Comparison of ENCODE assay signal across 40 cellular contexts in the genomic region with DNA sequence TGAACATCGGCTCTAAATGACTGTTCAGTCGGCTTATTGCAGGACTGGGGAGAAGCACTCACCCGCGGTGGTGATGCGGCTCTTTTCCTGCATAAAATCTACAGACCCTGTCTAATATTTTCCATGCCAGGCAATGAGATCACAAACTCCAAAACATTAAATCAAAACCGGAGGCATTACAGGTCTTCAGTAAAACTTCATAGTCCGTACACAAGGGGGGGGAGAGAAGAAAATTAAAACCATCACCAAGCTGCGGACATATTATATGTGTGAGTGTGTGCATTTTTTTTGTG. TPM values are rescaled to one million over a fixed set of nuclear protein-coding genes. Genes with fewer than 3 reads are reported as not detected.
"Had no signal": no experiment of that assay in that cellular context is flagged by ENCODE, and none has a peak within 500 bp of the region (broad histone marks: within the 10 kb centered on the region; RNA-seq: fewer than 3 reads in every experiment).

No MANE protein-coding gene starts in this region.

- H3K9me3 Mint-ChIP-seq: activated B cell treated with CpG ODN at 0.5 μM for 24 hours; activated CD4-positive, alpha-beta memory T cell treated with anti-CD3 and anti-CD28 coated beads for 36 hours; activated CD4-positive, alpha-beta T cell treated with anti-CD3 and anti-CD28 coated beads, Interleukin-2, amount 10 ng/mL, durations not matched to agents 24 days and 14 days; activated CD8-positive, alpha-beta T cell treated with anti-CD3 and anti-CD28 coated beads for 36 hours; activated naive CD4-positive, alpha-beta T cell treated with anti-CD3 and anti-CD28 coated beads, Interleukin-2, amount 10 ng/mL, durations not matched to agents 7 days and 5 days; activated naive CD4-positive, alpha-beta T cell treated with anti-CD3 and anti-CD28 coated beads, Interleukin-2, amount 50 U/mL, for 24 hours; activated naive CD8-positive, alpha-beta T cell treated with anti-CD3 and anti-CD28 coated beads, Interleukin-2, amount 10 ng/mL, durations not matched to agents 7 days and 5 days; activated naive CD8-positive, alpha-beta T cell treated with anti-CD3 and anti-CD28 coated beads, Interleukin-2, amount 50 U/mL, for 24 hours; activated T-cell treated with anti-CD3 and anti-CD28 coated beads, Interleukin-2, amount 50 U/mL, for 4 hours; activated T-cell treated with anti-CD3 and anti-CD28 coated beads, Interleukin-2, amount 50 U/mL, for 72 hours; activated T-helper 1 cell treated with anti-CD3 and anti-CD28 coated beads, Interleukin-12 subunit alpha, Interleukin-12 subunit beta, Interleukin-2, Interleukin-4 antibody, amounts not matched to agents 30 ng/mL and 10 ng/mL and 1 ng/mL, durations not matched to agents 14 hours and 24 hours and 36 hours; activated T-helper 17 cell treated with anti-CD3 and anti-CD28 coated beads, Interleukin-2, amount 50 U/mL, for 72 hours; brain; T-helper 1 cell treated with Interleukin-12 subunit alpha and Interleukin-12 subunit beta and Interleukin-4 antibody, amounts not matched to agents 30 μg/mL and 1 μg/mL, for 36 hours; T-helper 2 cell treated with Interferon-gamma antibody and Interleukin-4, amounts not matched to agents 5 μg/mL and 100 μg/mL, for 36 hours had no signal

- H3K36me3 ChIP-seq: ascending aorta, cardiac muscle cell had no signal

- H3K36me3 Mint-ChIP-seq: activated CD4-positive, alpha-beta memory T cell treated with anti-CD3 and anti-CD28 coated beads for 36 hours; activated naive CD4-positive, alpha-beta T cell treated with anti-CD3 and anti-CD28 coated beads, Interleukin-2, amount 10 ng/mL, durations not matched to agents 7 days and 5 days; activated naive CD4-positive, alpha-beta T cell treated with anti-CD3 and anti-CD28 coated beads, Interleukin-2, amount 50 U/mL, for 24 hours; activated naive CD8-positive, alpha-beta T cell; activated naive CD8-positive, alpha-beta T cell treated with anti-CD3 and anti-CD28 coated beads, Interleukin-2, amount 10 ng/mL, durations not matched to agents 7 days and 5 days; brain had no signal

- H3K4me3 Mint-ChIP-seq: activated B cell treated with CpG ODN at 0.5 μM for 24 hours; activated CD4-positive, alpha-beta memory T cell treated with anti-CD3 and anti-CD28 coated beads for 36 hours; activated CD4-positive, alpha-beta T cell treated with anti-CD3 and anti-CD28 coated beads, Interleukin-2, amount 10 ng/mL, durations not matched to agents 24 days and 14 days; activated CD8-positive, alpha-beta T cell treated with anti-CD3 and anti-CD28 coated beads for 36 hours; activated naive CD4-positive, alpha-beta T cell treated with anti-CD3 and anti-CD28 coated beads, Interleukin-2, amount 10 ng/mL, durations not matched to agents 7 days and 5 days; activated naive CD4-positive, alpha-beta T cell treated with anti-CD3 and anti-CD28 coated beads, Interleukin-2, amount 50 U/mL, for 24 hours; activated naive CD8-positive, alpha-beta T cell; activated naive CD8-positive, alpha-beta T cell treated with anti-CD3 and anti-CD28 coated beads, Interleukin-2, amount 10 ng/mL, durations not matched to agents 7 days and 5 days; activated naive CD8-positive, alpha-beta T cell treated with anti-CD3 and anti-CD28 coated beads, Interleukin-2, amount 50 U/mL, for 24 hours; activated T-cell treated with anti-CD3 and anti-CD28 coated beads, Interleukin-2, amount 50 U/mL, for 4 hours; activated T-cell treated with anti-CD3 and anti-CD28 coated beads, Interleukin-2, amount 50 U/mL, for 72 hours; activated T-helper 1 cell treated with anti-CD3 and anti-CD28 coated beads, Interleukin-12 subunit alpha, Interleukin-12 subunit beta, Interleukin-2, Interleukin-4 antibody, amounts not matched to agents 30 ng/mL and 10 ng/mL and 1 ng/mL, durations not matched to agents 14 hours and 24 hours and 36 hours; activated T-helper 17 cell treated with anti-CD3 and anti-CD28 coated beads, Interleukin-2, amount 50 U/mL, for 72 hours; brain; central memory CD8-positive, alpha-beta T cell; T-helper 1 cell treated with Interleukin-12 subunit alpha and Interleukin-12 subunit beta and Interleukin-4 antibody, amounts not matched to agents 30 μg/mL and 1 μg/mL, for 36 hours; T-helper 2 cell treated with Interferon-gamma antibody and Interleukin-4, amounts not matched to agents 5 μg/mL and 100 μg/mL, for 36 hours had no signal

- FAIRE-seq: bronchial epithelial cell, TTC549 had no signal

- H3K27me3 ChIP-seq: ascending aorta had no signal

- H3K27ac ChIP-seq: ascending aorta, cardiac muscle cell, VCaP had no signal

- H3K4me1 ChIP-seq: ascending aorta had no signal

- H3K4me1 Mint-ChIP-seq: activated B cell treated with CpG ODN at 0.5 μM for 24 hours; activated CD4-positive, alpha-beta T cell treated with anti-CD3 and anti-CD28 coated beads, Interleukin-2, amount 10 ng/mL, durations not matched to agents 24 days and 14 days; activated naive CD4-positive, alpha-beta T cell treated with anti-CD3 and anti-CD28 coated beads, Interleukin-2, amount 10 ng/mL, durations not matched to agents 7 days and 5 days; activated naive CD4-positive, alpha-beta T cell treated with anti-CD3 and anti-CD28 coated beads, Interleukin-2, amount 50 U/mL, for 24 hours; activated naive CD8-positive, alpha-beta T cell treated with anti-CD3 and anti-CD28 coated beads, Interleukin-2, amount 50 U/mL, for 24 hours; activated T-helper 17 cell treated with anti-CD3 and anti-CD28 coated beads, Interleukin-2, amount 50 U/mL, for 72 hours; central memory CD8-positive, alpha-beta T cell had no signal

- H3K27ac Mint-ChIP-seq: activated B cell treated with CpG ODN at 0.5 μM for 24 hours; activated CD4-positive, alpha-beta memory T cell treated with anti-CD3 and anti-CD28 coated beads for 36 hours; activated CD4-positive, alpha-beta T cell treated with anti-CD3 and anti-CD28 coated beads, Interleukin-2, amount 10 ng/mL, durations not matched to agents 24 days and 14 days; activated CD8-positive, alpha-beta T cell treated with anti-CD3 and anti-CD28 coated beads for 36 hours; activated naive CD4-positive, alpha-beta T cell treated with anti-CD3 and anti-CD28 coated beads, Interleukin-2, amount 10 ng/mL, durations not matched to agents 7 days and 5 days; activated naive CD4-positive, alpha-beta T cell treated with anti-CD3 and anti-CD28 coated beads, Interleukin-2, amount 50 U/mL, for 24 hours; activated naive CD8-positive, alpha-beta T cell; activated naive CD8-positive, alpha-beta T cell treated with anti-CD3 and anti-CD28 coated beads, Interleukin-2, amount 10 ng/mL, durations not matched to agents 7 days and 5 days; activated naive CD8-positive, alpha-beta T cell treated with anti-CD3 and anti-CD28 coated beads, Interleukin-2, amount 50 U/mL, for 24 hours; activated T-cell treated with anti-CD3 and anti-CD28 coated beads, Interleukin-2, amount 50 U/mL, for 72 hours; activated T-helper 1 cell treated with anti-CD3 and anti-CD28 coated beads, Interleukin-12 subunit alpha, Interleukin-12 subunit beta, Interleukin-2, Interleukin-4 antibody, amounts not matched to agents 30 ng/mL and 10 ng/mL and 1 ng/mL, durations not matched to agents 14 hours and 24 hours and 36 hours; activated T-helper 17 cell treated with anti-CD3 and anti-CD28 coated beads, Interleukin-2, amount 50 U/mL, for 72 hours; brain; T-helper 1 cell treated with Interleukin-12 subunit alpha and Interleukin-12 subunit beta and Interleukin-4 antibody, amounts not matched to agents 30 μg/mL and 1 μg/mL, for 36 hours; T-helper 2 cell treated with Interferon-gamma antibody and Interleukin-4, amounts not matched to agents 5 μg/mL and 100 μg/mL, for 36 hours had no signal

- DNase-seq: activated B cell treated with CpG ODN at 0.5 μM for 24 hours; activated CD4-positive, alpha-beta memory T cell treated with anti-CD3 and anti-CD28 coated beads for 36 hours; activated CD4-positive, alpha-beta T cell treated with anti-CD3 and anti-CD28 coated beads for 4 hours; activated CD4-positive, alpha-beta T cell treated with anti-CD3 and anti-CD28 coated beads, Interleukin-2, amount 10 ng/mL, durations not matched to agents 24 days and 14 days; activated CD4-positive, alpha-beta T cell treated with anti-CD3 and anti-CD28 coated beads, Interleukin-2, amount 50 U/mL, for 1 hour; activated CD4-positive, alpha-beta T cell treated with anti-CD3 and anti-CD28 coated beads, Interleukin-2, amount 50 U/mL, for 4 hours; activated CD4-positive, CD25-positive, alpha-beta regulatory T cell treated with anti-CD3 and anti-CD28 coated beads, Interleukin-2, amount 50 U/mL, for 72 hours; activated CD8-positive, alpha-beta memory T cell treated with anti-CD3 and anti-CD28 coated beads, Interleukin-2, amount 50 U/mL, for 4 hours; activated CD8-positive, alpha-beta T cell treated with anti-CD3 and anti-CD28 coated beads for 36 hours; activated effector memory CD4-positive, alpha-beta T cell treated with anti-CD3 and anti-CD28 coated beads, Interleukin-2, amount 50 U/mL, for 16 hours; activated naive CD4-positive, alpha-beta T cell treated with anti-CD3 and anti-CD28 coated beads, Interleukin-2, amount 10 ng/mL, durations not matched to agents 7 days and 5 days; activated naive CD4-positive, alpha-beta T cell treated with Interleukin-2 at 50 U/mL for 16 hours; activated naive CD8-positive, alpha-beta T cell treated with anti-CD3 and anti-CD28 coated beads, Interleukin-2, amount 10 ng/mL, durations not matched to agents 7 days and 5 days; activated naive CD8-positive, alpha-beta T cell treated with anti-CD3 and anti-CD28 coated beads, Interleukin-2, amount 50 U/mL, for 24 hours; activated T-cell treated with anti-CD3 and anti-CD28 coated beads for 4 hours; activated T-cell treated with anti-CD3 and anti-CD28 coated beads, Interleukin-2, amount 50 U/mL, for 1 hour; activated T-cell treated with anti-CD3 and anti-CD28 coated beads, Interleukin-2, amount 50 U/mL, for 4 hours; activated T-cell treated with anti-CD3 and anti-CD28 coated beads, Interleukin-2, amount 50 U/mL, for 72 hours; amygdala; anterior cingulate cortex; caudate nucleus; cerebellar nuclear complex; T-helper 1 cell; T-helper 2 cell; T-helper 9 cell had no signal

- H3K4me3 ChIP-seq: ascending aorta, cardiac muscle cell had no signal

- ATAC-seq: activated CD8-positive, alpha-beta T cell treated with anti-CD3 and anti-CD28 coated beads for 36 hours; activated naive CD8-positive, alpha-beta T cell treated with anti-CD3 and anti-CD28 coated beads, Interleukin-2, amount 50 U/mL, for 24 hours; activated T-cell treated with anti-CD3 and anti-CD28 coated beads, Interleukin-2, amount 50 U/mL, for 4 hours; activated T-cell treated with anti-CD3 and anti-CD28 coated beads, Interleukin-2, amount 50 U/mL, for 72 hours; activated T-helper 17 cell treated with anti-CD3 and anti-CD28 coated beads, Interleukin-2, amount 50 U/mL, for 72 hours had no signal

- H3K9me3 ChIP-seq: ascending aorta had no signal

RNA-seq across cellular contexts. Expression of gene PAX1, which starts 6.3 kb away (rescaled TPM):
- total RNA-seq: activated B cell treated with CpG ODN at 0.5 μM for 24 hours; activated CD4-positive, alpha-beta memory T cell treated with anti-CD3 and anti-CD28 coated beads for 36 hours; activated CD4-positive, alpha-beta T cell treated with anti-CD3 and anti-CD28 coated beads, Interleukin-2, amount 10 ng/mL, durations not matched to agents 24 days and 14 days; activated CD8-positive, alpha-beta memory T cell treated with anti-CD3 and anti-CD28 coated beads for 36 hours; activated CD8-positive, alpha-beta T cell treated with anti-CD3 and anti-CD28 coated beads for 36 hours; activated naive CD8-positive, alpha-beta T cell treated with anti-CD3 and anti-CD28 coated beads, Interleukin-2, amount 10 ng/mL, durations not matched to agents 7 days and 5 days; activated T-cell treated with anti-CD3 and anti-CD28 coated beads, Interleukin-2, amount 50 U/mL, for 4 hours; activated T-cell treated with anti-CD3 and anti-CD28 coated beads, Interleukin-2, amount 50 U/mL, for 72 hours; activated T-helper 1 cell treated with anti-CD3 and anti-CD28 coated beads, Interleukin-12 subunit alpha, Interleukin-12 subunit beta, Interleukin-2, Interleukin-4 antibody, amounts not matched to agents 30 ng/mL and 10 ng/mL and 1 ng/mL, durations not matched to agents 14 hours and 24 hours and 36 hours; activated T-helper 17 cell treated with anti-CD3 and anti-CD28 coated beads, Interleukin-2, amount 50 U/mL, for 72 hours; ascending aorta; bronchial epithelial cell; cardiac muscle cell; chondrocyte had no signal
- polyA plus RNA-seq: cardiac muscle cell had no signal
